Comparison of ENCODE assay signal across 10 cellular contexts in genomic region chr11:1750481-1750839, GRCh38.
DNase-seq lines count a peak whose midpoint lies in the region; ATAC-seq and TF ChIP-seq lines count a peak whose summit lies in the region.
"Had no signal": no experiment of that assay in that cellular context is flagged by ENCODE, and none has a peak within 500 bp of the region (broad histone marks: within the 10 kb centered on the region; RNA-seq: fewer than 3 reads in every experiment).

Gene IFITM10 (minus strand): TSS chr11:1750595. CDS start chr11:1750442, 153 bp downstream.

- H3K4me1 Mint-ChIP-seq in stimulated activated naive B cell treated with anti-CD40 and anti-IgM and Interleukin-4, amounts not matched to agents 10 μg/mL and 1 μg/mL and 100 μg/mL, for 72 hours: peaks cover 9 to 27% of the 10 kb centered on the region in 2 donors

- H3K27ac ChIP-seq in HUES6 (ENCODE audit: low read depth, low read length): no peak within 1 kb of the TSS
- H3K27ac ChIP-seq: KMS-11 had no signal

- H3K27ac Mint-ChIP-seq in stimulated activated naive B cell treated with anti-CD40 and anti-IgM and Interleukin-4, amounts not matched to agents 10 μg/mL and 1 μg/mL and 100 μg/mL, for 72 hours: peak within 1 kb of the TSS; percentile 39
- H3K27ac Mint-ChIP-seq: activated CD8-positive, alpha-beta memory T cell treated with anti-CD3 and anti-CD28 coated beads, Interleukin-2, amount 10 ng/mL, durations not matched to agents 7 days and 5 days had no signal

- TF ChIP-seq CTCF in astrocyte of the cerebellum (IDR thresholded peaks at IDR 0.05; ENCODE audit: low read depth, low read length, missing control alignments): no peak

- peaks cover 11% of the 10 kb centered on the region; the same call in 1 of the 2 replicates for H3K4me1 ChIP-seq in HUES6 (ENCODE audit: control insufficient read depth, insufficient read depth, low read length)

- peaks cover 6% of the 10 kb centered on the region; the same call in 1 of the 2 replicates for H3K9me3 ChIP-seq in HUES6 (ENCODE audit: control insufficient read depth, insufficient read depth, low read depth, low read length)

- peaks cover 5 to 7% of the 10 kb centered on the region in 2 donors for H3K9me3 Mint-ChIP-seq in stimulated activated naive B cell treated with anti-CD40 and anti-IgM and Interleukin-4, amounts not matched to agents 10 μg/mL and 1 μg/mL and 100 μg/mL, for 72 hours

- no peak within 1 kb of the TSS for H3K4me3 Mint-ChIP-seq in stimulated activated naive B cell treated with anti-CD40 and anti-IgM and Interleukin-4, amounts not matched to agents 10 μg/mL and 1 μg/mL and 100 μg/mL, for 72 hours
- H3K4me3 Mint-ChIP-seq: activated CD8-positive, alpha-beta memory T cell treated with anti-CD3 and anti-CD28 coated beads, Interleukin-2, amount 10 ng/mL, durations not matched to agents 7 days and 5 days had no signal

- H3K4me3 ChIP-seq in HUES6 (ENCODE audit: low read depth, low read length) (peak within 1 kb of the TSS; percentile 57), astrocyte of the cerebellum (ENCODE audit: low read depth, low read length) (peak within 1 kb of the TSS; percentile 54)

- peaks cover 22 to 32% of the 10 kb centered on the region in 2 donors for H3K27me3 Mint-ChIP-seq in stimulated activated naive B cell treated with anti-CD40 and anti-IgM and Interleukin-4, amounts not matched to agents 10 μg/mL and 1 μg/mL and 100 μg/mL, for 72 hours

- peaks cover 52% of the 10 kb centered on the region for H3K27me3 ChIP-seq in HUES6 (ENCODE audit: control insufficient read depth, insufficient read depth, low read length)

- peak in 1 of 2 donors; percentile 35 for ATAC-seq in stimulated activated naive B cell treated with anti-CD40 and anti-IgM and Interleukin-4, amounts not matched to agents 10 μg/mL and 1 μg/mL and 100 μg/mL, for 72 hours (replicated peaks)
- ATAC-seq in HG02973 (IDR thresholded peaks at IDR 0.05; ENCODE audit: unreplicated experiment) (no peak), GM19395 (IDR thresholded peaks at IDR 0.05; ENCODE audit: unreplicated experiment) (no peak), GM18909 (IDR thresholded peaks at IDR 0.05; ENCODE audit: poor library complexity, unreplicated experiment) (no peak), HG03039 (IDR thresholded peaks at IDR 0.05; ENCODE audit: unreplicated experiment) (no peak)
- ATAC-seq: activated CD8-positive, alpha-beta memory T cell treated with anti-CD3 and anti-CD28 coated beads, Interleukin-2, amount 10 ng/mL, durations not matched to agents 7 days and 5 days had no signal

- in situ Hi-C loops in astrocyte of the cerebellum (cut with HindIII; ENCODE audit: low sequenced_read_pairs): no loop called here

- H3K36me3 ChIP-seq in HUES6 (ENCODE audit: control insufficient read depth, insufficient read depth, low read length): peaks cover 24% of the 10 kb centered on the region

- H3K36me3 Mint-ChIP-seq in stimulated activated naive B cell treated with anti-CD40 and anti-IgM and Interleukin-4, amounts not matched to agents 10 μg/mL and 1 μg/mL and 100 μg/mL, for 72 hours: peaks cover 16 to 25% of the 10 kb centered on the region in 2 donors

- H3K9ac ChIP-seq in HUES6 (ENCODE audit: low read length): no peak within 1 kb of the TSS
- H3K9ac ChIP-seq: KMS-11 had no signal

- DNase-seq in astrocyte of the cerebellum (ENCODE audit: low read depth) (no peak), iPS-NIHi11 (ENCODE audit: low spot score) (peak; percentile 75)
- no peak for DNase-seq in stimulated activated naive B cell treated with anti-CD40 and anti-IgM and Interleukin-4, amounts not matched to agents 10 μg/mL and 1 μg/mL and 100 μg/mL, for 72 hours
- DNase-seq: activated CD8-positive, alpha-beta memory T cell treated with anti-CD3 and anti-CD28 coated beads, Interleukin-2, amount 10 ng/mL, durations not matched to agents 7 days and 5 days had no signal
